1 cellular context compared by ENCODE assay signal in the genomic region with DNA sequence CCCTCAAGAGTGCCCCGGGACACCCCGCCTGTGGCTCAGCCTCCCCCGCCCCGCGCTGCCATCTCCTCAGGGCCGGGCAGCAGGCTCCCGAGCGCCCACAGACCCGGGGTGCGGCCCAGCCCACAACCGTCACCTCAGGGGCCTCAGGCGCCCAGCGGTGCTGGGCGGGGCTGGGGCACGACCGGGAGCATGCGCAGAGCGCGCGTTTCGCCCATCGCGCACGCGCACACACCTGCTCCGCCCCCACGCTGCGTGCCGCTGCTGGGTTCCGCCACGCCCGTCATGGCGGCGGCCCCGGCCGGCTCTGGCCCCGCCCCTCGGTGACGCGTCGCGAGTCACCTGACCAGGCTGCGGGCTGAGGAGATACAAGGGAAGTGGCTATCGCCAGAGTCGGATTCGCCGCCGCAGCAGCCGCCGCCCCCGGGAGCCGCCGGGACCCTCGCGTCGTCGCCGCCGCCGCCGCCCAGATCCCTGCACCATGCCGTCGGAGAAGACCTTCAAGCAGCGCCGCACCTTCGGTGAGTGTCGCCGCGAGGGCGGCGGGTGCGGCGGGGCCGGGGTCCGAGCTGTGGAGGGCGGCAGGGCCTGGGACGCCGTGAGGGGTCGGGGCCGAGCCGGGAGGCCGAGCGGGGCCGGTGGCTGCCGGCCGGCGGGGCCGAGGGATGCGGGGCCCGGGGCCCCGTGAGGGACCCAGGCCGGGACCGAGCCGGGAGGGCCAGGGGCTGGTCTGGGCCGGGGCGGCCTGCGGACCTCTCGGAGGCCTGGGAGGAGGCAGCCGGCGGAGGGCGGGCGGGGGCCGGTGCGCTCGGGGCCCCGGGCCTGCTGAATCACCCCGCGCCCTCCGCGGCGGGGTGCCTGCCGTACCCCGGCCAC.
TF ChIP-seq lines count a peak whose summit lies in the region.

A gene (plus strand): TSS at position 387 of the 873 bp plus-strand sequence. CDS start 92 bp downstream, at position 479.

TF ChIP-seq in K562, 482 proteins besides CTCF, POLR2A, EP300 and RAD21 (continued from another document and continues in another):
- TF ChIP-seq, protein P1, sequence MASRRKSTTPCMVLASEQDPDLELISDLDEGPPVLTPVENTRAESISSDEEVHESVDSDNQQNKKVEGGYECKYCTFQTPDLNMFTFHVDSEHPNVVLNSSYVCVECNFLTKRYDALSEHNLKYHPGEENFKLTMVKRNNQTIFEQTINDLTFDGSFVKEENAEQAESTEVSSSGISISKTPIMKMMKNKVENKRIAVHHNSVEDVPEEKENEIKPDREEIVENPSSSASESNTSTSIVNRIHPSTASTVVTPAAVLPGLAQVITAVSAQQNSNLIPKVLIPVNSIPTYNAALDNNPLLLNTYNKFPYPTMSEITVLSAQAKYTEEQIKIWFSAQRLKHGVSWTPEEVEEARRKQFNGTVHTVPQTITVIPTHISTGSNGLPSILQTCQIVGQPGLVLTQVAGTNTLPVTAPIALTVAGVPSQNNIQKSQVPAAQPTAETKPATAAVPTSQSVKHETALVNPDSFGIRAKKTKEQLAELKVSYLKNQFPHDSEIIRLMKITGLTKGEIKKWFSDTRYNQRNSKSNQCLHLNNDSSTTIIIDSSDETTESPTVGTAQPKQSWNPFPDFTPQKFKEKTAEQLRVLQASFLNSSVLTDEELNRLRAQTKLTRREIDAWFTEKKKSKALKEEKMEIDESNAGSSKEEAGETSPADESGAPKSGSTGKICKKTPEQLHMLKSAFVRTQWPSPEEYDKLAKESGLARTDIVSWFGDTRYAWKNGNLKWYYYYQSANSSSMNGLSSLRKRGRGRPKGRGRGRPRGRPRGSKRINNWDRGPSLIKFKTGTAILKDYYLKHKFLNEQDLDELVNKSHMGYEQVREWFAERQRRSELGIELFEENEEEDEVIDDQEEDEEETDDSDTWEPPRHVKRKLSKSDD (conservative IDR thresholded peaks at IDR 0.05; ENCODE audit: low read length), result no peak
- no peak for TF ChIP-seq JUNB (CRISPR knock-in tag; conservative IDR thresholded peaks at IDR 0.05)
- no peak for TF ChIP-seq DDX20 (tag; IDR thresholded peaks at IDR 0.05; ENCODE audit: low read depth)
- TF ChIP-seq TARDBP (IDR thresholded peaks at IDR 0.05), result peak; percentile 46; the same call in 1 of the 2 replicates
- TF ChIP-seq, protein P2, sequence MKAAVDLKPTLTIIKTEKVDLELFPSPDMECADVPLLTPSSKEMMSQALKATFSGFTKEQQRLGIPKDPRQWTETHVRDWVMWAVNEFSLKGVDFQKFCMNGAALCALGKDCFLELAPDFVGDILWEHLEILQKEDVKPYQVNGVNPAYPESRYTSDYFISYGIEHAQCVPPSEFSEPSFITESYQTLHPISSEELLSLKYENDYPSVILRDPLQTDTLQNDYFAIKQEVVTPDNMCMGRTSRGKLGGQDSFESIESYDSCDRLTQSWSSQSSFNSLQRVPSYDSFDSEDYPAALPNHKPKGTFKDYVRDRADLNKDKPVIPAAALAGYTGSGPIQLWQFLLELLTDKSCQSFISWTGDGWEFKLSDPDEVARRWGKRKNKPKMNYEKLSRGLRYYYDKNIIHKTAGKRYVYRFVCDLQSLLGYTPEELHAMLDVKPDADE (conservative IDR thresholded peaks at IDR 0.05; ENCODE audit: control insufficient read depth, low read depth, low read length), result peak; percentile 96
- TF ChIP-seq U2AF1 (optimal IDR thresholded peaks at IDR 0.05; ENCODE audit: low read depth, low read length), result peak; percentile 58
- TF ChIP-seq, protein P3, sequence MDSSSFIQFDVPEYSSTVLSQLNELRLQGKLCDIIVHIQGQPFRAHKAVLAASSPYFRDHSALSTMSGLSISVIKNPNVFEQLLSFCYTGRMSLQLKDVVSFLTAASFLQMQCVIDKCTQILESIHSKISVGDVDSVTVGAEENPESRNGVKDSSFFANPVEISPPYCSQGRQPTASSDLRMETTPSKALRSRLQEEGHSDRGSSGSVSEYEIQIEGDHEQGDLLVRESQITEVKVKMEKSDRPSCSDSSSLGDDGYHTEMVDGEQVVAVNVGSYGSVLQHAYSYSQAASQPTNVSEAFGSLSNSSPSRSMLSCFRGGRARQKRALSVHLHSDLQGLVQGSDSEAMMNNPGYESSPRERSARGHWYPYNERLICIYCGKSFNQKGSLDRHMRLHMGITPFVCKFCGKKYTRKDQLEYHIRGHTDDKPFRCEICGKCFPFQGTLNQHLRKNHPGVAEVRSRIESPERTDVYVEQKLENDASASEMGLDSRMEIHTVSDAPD (CRISPR knock-in tag; IDR thresholded peaks at IDR 0.05), result no peak
- TF ChIP-seq, protein P4, sequence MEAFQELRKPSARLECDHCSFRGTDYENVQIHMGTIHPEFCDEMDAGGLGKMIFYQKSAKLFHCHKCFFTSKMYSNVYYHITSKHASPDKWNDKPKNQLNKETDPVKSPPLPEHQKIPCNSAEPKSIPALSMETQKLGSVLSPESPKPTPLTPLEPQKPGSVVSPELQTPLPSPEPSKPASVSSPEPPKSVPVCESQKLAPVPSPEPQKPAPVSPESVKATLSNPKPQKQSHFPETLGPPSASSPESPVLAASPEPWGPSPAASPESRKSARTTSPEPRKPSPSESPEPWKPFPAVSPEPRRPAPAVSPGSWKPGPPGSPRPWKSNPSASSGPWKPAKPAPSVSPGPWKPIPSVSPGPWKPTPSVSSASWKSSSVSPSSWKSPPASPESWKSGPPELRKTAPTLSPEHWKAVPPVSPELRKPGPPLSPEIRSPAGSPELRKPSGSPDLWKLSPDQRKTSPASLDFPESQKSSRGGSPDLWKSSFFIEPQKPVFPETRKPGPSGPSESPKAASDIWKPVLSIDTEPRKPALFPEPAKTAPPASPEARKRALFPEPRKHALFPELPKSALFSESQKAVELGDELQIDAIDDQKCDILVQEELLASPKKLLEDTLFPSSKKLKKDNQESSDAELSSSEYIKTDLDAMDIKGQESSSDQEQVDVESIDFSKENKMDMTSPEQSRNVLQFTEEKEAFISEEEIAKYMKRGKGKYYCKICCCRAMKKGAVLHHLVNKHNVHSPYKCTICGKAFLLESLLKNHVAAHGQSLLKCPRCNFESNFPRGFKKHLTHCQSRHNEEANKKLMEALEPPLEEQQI (IDR thresholded peaks at IDR 0.05), result no peak
- no peak for TF ChIP-seq TRIM28 (IDR thresholded peaks at IDR 0.05)
- TF ChIP-seq, protein P5, sequence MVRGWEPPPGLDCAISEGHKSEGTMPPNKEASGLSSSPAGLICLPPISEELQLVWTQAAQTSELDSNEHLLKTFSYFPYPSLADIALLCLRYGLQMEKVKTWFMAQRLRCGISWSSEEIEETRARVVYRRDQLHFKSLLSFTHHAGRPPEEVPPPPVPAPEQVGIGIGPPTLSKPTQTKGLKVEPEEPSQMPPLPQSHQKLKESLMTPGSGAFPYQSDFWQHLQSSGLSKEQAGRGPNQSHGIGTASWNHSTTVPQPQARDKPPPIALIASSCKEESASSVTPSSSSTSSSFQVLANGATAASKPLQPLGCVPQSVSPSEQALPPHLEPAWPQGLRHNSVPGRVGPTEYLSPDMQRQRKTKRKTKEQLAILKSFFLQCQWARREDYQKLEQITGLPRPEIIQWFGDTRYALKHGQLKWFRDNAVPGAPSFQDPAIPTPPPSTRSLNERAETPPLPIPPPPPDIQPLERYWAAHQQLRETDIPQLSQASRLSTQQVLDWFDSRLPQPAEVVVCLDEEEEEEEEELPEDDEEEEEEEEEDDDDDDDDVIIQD (CRISPR knock-in tag; IDR thresholded peaks at IDR 0.05), result no peak
- TF ChIP-seq ARNT (IDR thresholded peaks at IDR 0.05), result no peak
- peak; percentile 68 for TF ChIP-seq NR2C2 (CRISPR knock-in tag; IDR thresholded peaks at IDR 0.05)
- TF ChIP-seq NR2C2 (tag; IDR thresholded peaks at IDR 0.05), result peak; percentile 94
- no peak for TF ChIP-seq ZNF830 (CRISPR knock-in tag; IDR thresholded peaks at IDR 0.05)
- no peak for TF ChIP-seq RBM34 (IDR thresholded peaks at IDR 0.05; ENCODE audit: borderline replicate concordance, insufficient read depth, low read length)
- TF ChIP-seq ZKSCAN8 (CRISPR knock-in tag; IDR thresholded peaks at IDR 0.05), result no peak
- no peak for TF ChIP-seq LEF1 (IDR thresholded peaks at IDR 0.05)
- no peak for TF ChIP-seq ZNF431 (CRISPR knock-in tag; IDR thresholded peaks at IDR 0.05)
- TF ChIP-seq ZNF165 (CRISPR knock-in tag; IDR thresholded peaks at IDR 0.05; ENCODE audit: borderline replicate concordance), result no peak
- TF ChIP-seq NCOA2 (IDR thresholded peaks at IDR 0.05; ENCODE audit: partially characterized antibody in 2 of 2), result no peak
- peak; percentile 80 for TF ChIP-seq SAP30 (IDR thresholded peaks at IDR 0.05; ENCODE audit: borderline replicate concordance, insufficient read depth, low read depth, low read length, poor library complexity, severe bottlenecking)
- TF ChIP-seq, protein P6, sequence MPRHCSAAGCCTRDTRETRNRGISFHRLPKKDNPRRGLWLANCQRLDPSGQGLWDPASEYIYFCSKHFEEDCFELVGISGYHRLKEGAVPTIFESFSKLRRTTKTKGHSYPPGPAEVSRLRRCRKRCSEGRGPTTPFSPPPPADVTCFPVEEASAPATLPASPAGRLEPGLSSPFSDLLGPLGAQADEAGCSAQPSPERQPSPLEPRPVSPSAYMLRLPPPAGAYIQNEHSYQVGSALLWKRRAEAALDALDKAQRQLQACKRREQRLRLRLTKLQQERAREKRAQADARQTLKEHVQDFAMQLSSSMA (CRISPR knock-in tag; IDR thresholded peaks at IDR 0.05), result peak; percentile 100
- no peak for TF ChIP-seq ZNF23 (CRISPR knock-in tag; IDR thresholded peaks at IDR 0.05)
- TF ChIP-seq, protein P7, sequence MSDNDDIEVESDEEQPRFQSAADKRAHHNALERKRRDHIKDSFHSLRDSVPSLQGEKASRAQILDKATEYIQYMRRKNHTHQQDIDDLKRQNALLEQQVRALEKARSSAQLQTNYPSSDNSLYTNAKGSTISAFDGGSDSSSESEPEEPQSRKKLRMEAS (CRISPR knock-in tag; IDR thresholded peaks at IDR 0.05), result 0 out of 2 replicates have a peak, but pooled peaks have one; percentile 49
- no peak for TF ChIP-seq CCAR2 (IDR thresholded peaks at IDR 0.05; ENCODE audit: low read depth, low read length)
- TF ChIP-seq L3MBTL2 (IDR thresholded peaks at IDR 0.05), result no peak
- TF ChIP-seq ESRRA (IDR thresholded peaks at IDR 0.05; ENCODE audit: borderline replicate concordance, low read depth), result peak; percentile 91
- TF ChIP-seq FOXA1 (IDR thresholded peaks at IDR 0.05; ENCODE audit: borderline replicate concordance), result no peak
- peak; percentile 98 for TF ChIP-seq HNRNPL (IDR thresholded peaks at IDR 0.05; ENCODE audit: low read depth, low read length)
- TF ChIP-seq, protein P8, sequence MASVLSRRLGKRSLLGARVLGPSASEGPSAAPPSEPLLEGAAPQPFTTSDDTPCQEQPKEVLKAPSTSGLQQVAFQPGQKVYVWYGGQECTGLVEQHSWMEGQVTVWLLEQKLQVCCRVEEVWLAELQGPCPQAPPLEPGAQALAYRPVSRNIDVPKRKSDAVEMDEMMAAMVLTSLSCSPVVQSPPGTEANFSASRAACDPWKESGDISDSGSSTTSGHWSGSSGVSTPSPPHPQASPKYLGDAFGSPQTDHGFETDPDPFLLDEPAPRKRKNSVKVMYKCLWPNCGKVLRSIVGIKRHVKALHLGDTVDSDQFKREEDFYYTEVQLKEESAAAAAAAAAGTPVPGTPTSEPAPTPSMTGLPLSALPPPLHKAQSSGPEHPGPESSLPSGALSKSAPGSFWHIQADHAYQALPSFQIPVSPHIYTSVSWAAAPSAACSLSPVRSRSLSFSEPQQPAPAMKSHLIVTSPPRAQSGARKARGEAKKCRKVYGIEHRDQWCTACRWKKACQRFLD (CRISPR knock-in tag; IDR thresholded peaks at IDR 0.05), result peak; percentile 6
- TF ChIP-seq KDM4B (IDR thresholded peaks at IDR 0.05; ENCODE audit: borderline replicate concordance in 2 of 2, low read depth in 1 of 2), result no peak
- TF ChIP-seq KAT7 (CRISPR knock-in tag; IDR thresholded peaks at IDR 0.05; ENCODE audit: borderline replicate concordance), result peak; percentile 63; the same call in 1 of the 2 replicates
- peak; percentile 68; the same call in 1 of the 2 replicates for TF ChIP-seq RAD51 (IDR thresholded peaks at IDR 0.05; ENCODE audit: borderline replicate concordance, low read depth)
- no peak for TF ChIP-seq ZNF785 (CRISPR knock-in tag; IDR thresholded peaks at IDR 0.05)
- peak; percentile 75; the same call in 1 of the 2 replicates for TF ChIP-seq MBD2 (IDR thresholded peaks at IDR 0.05; ENCODE audit: borderline replicate concordance, low read depth)
- no peak for TF ChIP-seq MCM3 (IDR thresholded peaks at IDR 0.05)
- peak; percentile 98 for TF ChIP-seq TAF1 (IDR thresholded peaks at IDR 0.05; ENCODE audit: control insufficient read depth, extremely low read depth, insufficient read depth, low read length, severe bottlenecking)
- TF ChIP-seq, protein P9, sequence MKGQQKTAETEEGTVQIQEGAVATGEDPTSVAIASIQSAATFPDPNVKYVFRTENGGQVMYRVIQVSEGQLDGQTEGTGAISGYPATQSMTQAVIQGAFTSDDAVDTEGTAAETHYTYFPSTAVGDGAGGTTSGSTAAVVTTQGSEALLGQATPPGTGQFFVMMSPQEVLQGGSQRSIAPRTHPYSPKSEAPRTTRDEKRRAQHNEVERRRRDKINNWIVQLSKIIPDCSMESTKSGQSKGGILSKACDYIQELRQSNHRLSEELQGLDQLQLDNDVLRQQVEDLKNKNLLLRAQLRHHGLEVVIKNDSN (CRISPR knock-in tag; IDR thresholded peaks at IDR 0.05), result peak; percentile 93
- TF ChIP-seq, protein P10, sequence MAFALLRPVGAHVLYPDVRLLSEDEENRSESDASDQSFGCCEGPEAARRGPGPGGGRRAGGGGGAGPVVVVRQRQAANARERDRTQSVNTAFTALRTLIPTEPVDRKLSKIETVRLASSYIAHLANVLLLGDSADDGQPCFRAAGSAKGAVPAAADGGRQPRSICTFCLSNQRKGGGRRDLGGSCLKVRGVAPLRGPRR (CRISPR knock-in tag; IDR thresholded peaks at IDR 0.05), result no peak
- TF ChIP-seq XRCC4 (IDR thresholded peaks at IDR 0.05; ENCODE audit: extremely low read depth, insufficient read depth, insufficient read length), result no peak
- TF ChIP-seq ZNF584 (CRISPR knock-in tag; IDR thresholded peaks at IDR 0.05; ENCODE audit: low read depth), result peak; percentile 85; the same call in 1 of the 2 replicates
- peak; percentile 83 for TF ChIP-seq CCNT2 (IDR thresholded peaks at IDR 0.05; ENCODE audit: borderline replicate concordance, extremely low read depth, insufficient read length, low read depth, low read length)
- TF ChIP-seq ZNF232 (CRISPR knock-in tag; IDR thresholded peaks at IDR 0.05), result no peak
- TF ChIP-seq HDAC8 (tag; IDR thresholded peaks at IDR 0.05), result no peak
- peak; percentile 12; the same call in 1 of the 2 replicates for TF ChIP-seq NFE2 (IDR thresholded peaks at IDR 0.05; ENCODE audit: low read depth)
- TF ChIP-seq CBX2 (IDR thresholded peaks at IDR 0.05; ENCODE audit: insufficient read depth, low read length, poor library complexity, severe bottlenecking), result no peak
- no peak for TF ChIP-seq ILK (tag; IDR thresholded peaks at IDR 0.05; ENCODE audit: borderline replicate concordance, low read depth)
- TF ChIP-seq ZC3H8 (IDR thresholded peaks at IDR 0.05), result no peak
- TF ChIP-seq THRAP3 (IDR thresholded peaks at IDR 0.05; ENCODE audit: borderline replicate concordance), result no peak
- no peak; a peak in 1 of 4 replicates for TF ChIP-seq SRF (CRISPR knock-in tag; IDR thresholded peaks at IDR 0.05)
- no peak for TF ChIP-seq YBX1 (IDR thresholded peaks at IDR 0.05)
- TF ChIP-seq MEIS2 (IDR thresholded peaks at IDR 0.05; ENCODE audit: partially characterized antibody), result peak; percentile 98
- TF ChIP-seq ZKSCAN1 (IDR thresholded peaks at IDR 0.05; ENCODE audit: low read depth, low read length), result no peak
